13 cellular contexts compared by ENCODE assay signal in the genomic region with DNA sequence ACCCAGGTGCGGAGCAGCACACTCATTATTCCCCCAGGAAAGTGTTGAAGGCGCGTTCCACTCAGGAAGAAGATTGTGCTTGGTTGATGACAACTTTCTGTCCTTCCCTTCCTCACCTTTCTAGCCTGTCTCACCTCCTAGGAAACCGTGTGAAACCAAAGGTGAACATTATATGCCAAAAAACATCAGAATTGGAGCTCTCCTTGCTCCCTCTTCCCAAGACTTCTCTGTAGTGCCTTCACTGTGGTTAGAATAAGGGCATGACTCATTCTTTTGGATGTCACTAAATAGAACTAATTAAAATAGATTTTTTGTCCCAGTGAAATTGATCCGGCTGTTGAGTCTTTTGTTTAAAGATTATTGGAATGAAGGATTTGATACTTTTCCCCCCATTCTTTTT.
"Had no signal": no experiment of that assay in that cellular context is flagged by ENCODE, and none has a peak within 500 bp of the region (broad histone marks: within the 10 kb centered on the region; RNA-seq: fewer than 3 reads in every experiment).

No MANE protein-coding gene starts in this region.

- H3K4me3 Mint-ChIP-seq: activated CD4-positive, alpha-beta T cell treated with anti-CD3 and anti-CD28 coated beads, Interleukin-2, amount 10 ng/mL, durations not matched to agents 24 days and 14 days; activated naive CD8-positive, alpha-beta T cell treated with anti-CD3 and anti-CD28 coated beads for 36 hours; memory B cell; natural killer cell; stimulated activated effector memory CD8-positive, alpha-beta T cell treated with anti-CD3 and anti-CD28 coated beads, Interleukin-12 subunit alpha, Interleukin-12 subunit beta, amount 100 ng/mL, for 72 hours; T-helper 2 cell treated with Interferon-gamma antibody and Interleukin-4, amounts not matched to agents 5 μg/mL and 100 μg/mL, for 36 hours had no signal

- ATAC-seq: activated T-cell treated with anti-CD3 and anti-CD28 coated beads, Interleukin-2, amount 50 U/mL, for 72 hours; left ventricle myocardium superior; natural killer cell; stimulated activated effector memory CD8-positive, alpha-beta T cell treated with anti-CD3 and anti-CD28 coated beads, Interleukin-12 subunit alpha, Interleukin-12 subunit beta, amount 100 ng/mL, for 72 hours had no signal

- H3K27ac Mint-ChIP-seq: activated CD4-positive, alpha-beta T cell treated with anti-CD3 and anti-CD28 coated beads, Interleukin-2, amount 10 ng/mL, durations not matched to agents 24 days and 14 days; activated naive CD8-positive, alpha-beta T cell treated with anti-CD3 and anti-CD28 coated beads for 36 hours; memory B cell; natural killer cell; stimulated activated effector memory CD8-positive, alpha-beta T cell treated with anti-CD3 and anti-CD28 coated beads, Interleukin-12 subunit alpha, Interleukin-12 subunit beta, amount 100 ng/mL, for 72 hours; T-helper 2 cell treated with Interferon-gamma antibody and Interleukin-4, amounts not matched to agents 5 μg/mL and 100 μg/mL, for 36 hours had no signal

- H3K36me3 Mint-ChIP-seq: natural killer cell had no signal

- DNase-seq: activated CD4-positive, alpha-beta T cell treated with anti-CD3 and anti-CD28 coated beads, Interleukin-2, amount 10 ng/mL, durations not matched to agents 24 days and 14 days; activated CD4-positive, CD25-positive, alpha-beta regulatory T cell; activated CD8-positive, alpha-beta memory T cell treated with anti-CD3 and anti-CD28 coated beads, Interleukin-2, amount 50 U/mL, for 48 hours; activated gamma-delta T cell; activated naive CD8-positive, alpha-beta T cell treated with anti-CD3 and anti-CD28 coated beads for 36 hours; activated T-cell treated with anti-CD3 and anti-CD28 coated beads, Interleukin-2, amount 50 U/mL, for 72 hours; hippocampal formation; kidney glomerular epithelial cell; left ventricle myocardium superior; natural killer cell had no signal

- H3K27me3 Mint-ChIP-seq: activated CD4-positive, alpha-beta T cell treated with anti-CD3 and anti-CD28 coated beads, Interleukin-2, amount 10 ng/mL, durations not matched to agents 24 days and 14 days; activated naive CD8-positive, alpha-beta T cell treated with anti-CD3 and anti-CD28 coated beads for 36 hours; memory B cell had no signal

- H3K9me3 Mint-ChIP-seq: activated CD4-positive, alpha-beta T cell treated with anti-CD3 and anti-CD28 coated beads, Interleukin-2, amount 10 ng/mL, durations not matched to agents 24 days and 14 days; activated T-cell treated with anti-CD3 and anti-CD28 coated beads, Interleukin-2, amount 50 U/mL, for 72 hours; natural killer cell; stimulated activated effector memory CD8-positive, alpha-beta T cell treated with anti-CD3 and anti-CD28 coated beads, Interleukin-12 subunit alpha, Interleukin-12 subunit beta, amount 100 ng/mL, for 72 hours; T-helper 2 cell treated with Interferon-gamma antibody and Interleukin-4, amounts not matched to agents 5 μg/mL and 100 μg/mL, for 36 hours had no signal

- H3K4me1 Mint-ChIP-seq: memory B cell, natural killer cell had no signal
